ENCODE assay signal across 15 cellular contexts in the genomic region with DNA sequence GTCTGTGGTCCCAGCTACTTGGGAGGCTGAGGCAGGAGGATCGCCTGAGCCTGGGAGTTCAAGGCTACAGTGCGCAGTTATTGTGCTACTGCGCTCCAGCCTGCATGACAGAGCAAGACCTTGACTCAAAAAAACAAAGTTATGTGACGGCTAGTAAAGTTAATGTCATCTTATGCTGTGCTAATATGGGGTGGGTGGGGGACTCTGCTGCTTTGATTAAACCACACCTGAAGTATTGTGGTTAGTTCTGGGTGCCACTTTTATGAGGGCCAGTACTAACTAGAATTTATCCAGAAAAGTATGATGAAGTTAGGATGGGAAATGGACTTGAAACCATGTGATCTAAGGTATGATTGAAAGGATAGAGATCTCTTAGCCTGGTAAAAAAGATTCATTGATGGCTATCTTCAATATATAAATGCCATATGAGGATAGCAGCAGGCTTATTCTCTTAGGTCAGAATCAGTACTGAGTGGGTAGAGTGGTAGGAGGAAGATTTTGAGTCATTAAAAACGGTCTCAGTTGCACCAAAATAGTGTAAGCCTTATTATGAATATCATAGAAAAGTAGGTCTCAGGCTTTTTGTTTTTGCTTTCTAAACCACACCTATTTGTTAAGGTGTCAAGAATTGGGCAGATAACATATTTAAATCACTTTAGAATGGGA. TPM values are rescaled to one million over a fixed set of nuclear protein-coding genes. Genes with fewer than 3 reads are reported as not detected.
DNase-seq lines count a peak whose midpoint lies in the region; ATAC-seq lines count a peak whose summit lies in the region.
"Had no signal": no experiment of that assay in that cellular context is flagged by ENCODE, and none has a peak within 500 bp of the region (broad histone marks: within the 10 kb centered on the region; RNA-seq: fewer than 3 reads in every experiment).

No MANE protein-coding gene starts in this region.

- no peak for ATAC-seq in activated CD8-positive, alpha-beta T cell treated with anti-CD3 and anti-CD28 coated beads, Interleukin-2, amount 10 ng/mL, durations not matched to agents 7 days and 5 days
- no peak for ATAC-seq in naive thymus-derived CD4-positive, alpha-beta T cell
- no peak for ATAC-seq in HG03457 (IDR thresholded peaks at IDR 0.05; ENCODE audit: unreplicated experiment)
- ATAC-seq in HG03439 (IDR thresholded peaks at IDR 0.05; ENCODE audit: unreplicated experiment) = no peak

- peaks cover 0 to 42% (median 0%) of the 10 kb centered on the region in 3 donors for H3K36me3 Mint-ChIP-seq in CD8-positive, alpha-beta memory T cell
- H3K36me3 Mint-ChIP-seq in activated CD8-positive, alpha-beta T cell treated with anti-CD3 and anti-CD28 coated beads, Interleukin-2, amount 10 ng/mL, durations not matched to agents 7 days and 5 days (ENCODE audit: low read depth) = peaks cover 35% of the 10 kb centered on the region
- H3K36me3 Mint-ChIP-seq in naive thymus-derived CD4-positive, alpha-beta T cell = peaks cover 0 to 12% (median 0%) of the 10 kb centered on the region in 5 donors

- no peak overlapping the region for H3K4me3 ChIP-seq in BLaER1
- no peak overlapping the region for H3K4me3 ChIP-seq in CD8-positive, alpha-beta memory T cell (ENCODE audit: low read length)
- H3K4me3 ChIP-seq in naive thymus-derived CD4-positive, alpha-beta T cell (ENCODE audit: low read length) = no peak overlapping the region

- peak overlapping the region; percentile 64; the same call in 1 of the 2 replicates for H3K4me2 ChIP-seq in BLaER1

- no peak overlapping the region for H3K27ac ChIP-seq in BLaER1
- H3K27ac ChIP-seq in CD8-positive, alpha-beta memory T cell (ENCODE audit: low read depth, low read length) = no peak overlapping the region
- no peak overlapping the region for H3K27ac ChIP-seq in naive thymus-derived CD4-positive, alpha-beta T cell (ENCODE audit: low read depth, low read length)
- H3K27ac ChIP-seq: brain microvascular endothelial cell, WERI-Rb-1 had no signal

- no peak overlapping the region for H3K9ac ChIP-seq in BLaER1

- intact Hi-C loops in naive thymus-derived CD4-positive, alpha-beta T cell (cut with micrococcal nuclease) = loop anchor here in 1 of 2 donors (10.0 kb wide), 1 partner anchor 595 kb away; the partner anchor contains the start of gene LYRM9

- POLR2A ChIA-PET in CD8-positive, alpha-beta memory T cell (lab: Charles Lee) = no interaction called here
- POLR2A ChIA-PET in activated CD8-positive, alpha-beta T cell treated with anti-CD3 and anti-CD28 coated beads, Interleukin-2, amount 10 ng/mL, durations not matched to agents 7 days and 5 days (lab: Charles Lee) = no interaction called here
- POLR2A ChIA-PET in naive thymus-derived CD4-positive, alpha-beta T cell (lab: Charles Lee) = no interaction called here

- H3K27me3 Mint-ChIP-seq in CD8-positive, alpha-beta memory T cell = no peaks in the 10 kb centered on the region
- H3K27me3 Mint-ChIP-seq in activated CD8-positive, alpha-beta T cell treated with anti-CD3 and anti-CD28 coated beads, Interleukin-2, amount 10 ng/mL, durations not matched to agents 7 days and 5 days (ENCODE audit: low read depth) = no peaks in the 10 kb centered on the region
- H3K27me3 Mint-ChIP-seq in naive thymus-derived CD4-positive, alpha-beta T cell = no peaks in the 10 kb centered on the region

- H3K36me3 ChIP-seq in BLaER1 = peaks cover 42% of the 10 kb centered on the region
- H3K36me3 ChIP-seq in CD8-positive, alpha-beta memory T cell (ENCODE audit: insufficient read depth, low read length) = no peaks in the 10 kb centered on the region
- peaks cover 0 to 5% (median 1%) of the 10 kb centered on the region in 3 experiments for H3K36me3 ChIP-seq in naive thymus-derived CD4-positive, alpha-beta T cell (ENCODE audit: control insufficient read depth in 2 of 3, insufficient read depth in 3 of 3, low read length in 3 of 3)
- H3K36me3 ChIP-seq: brain microvascular endothelial cell had no signal

- peak overlapping the region in 7 of 8 donors; percentile 5 to 92 (median 57) for H3K27ac Mint-ChIP-seq in CD8-positive, alpha-beta memory T cell
- H3K27ac Mint-ChIP-seq in activated CD8-positive, alpha-beta T cell treated with anti-CD3 and anti-CD28 coated beads, Interleukin-2, amount 10 ng/mL, durations not matched to agents 7 days and 5 days = peak overlapping the region; percentile 28
- H3K27ac Mint-ChIP-seq in naive thymus-derived CD4-positive, alpha-beta T cell = peak overlapping the region in 5 of 9 donors; percentile 0 to 64 (median 26)

- no peak for DNase-seq in CD8-positive, alpha-beta memory T cell
- no peak for DNase-seq in activated CD8-positive, alpha-beta T cell treated with anti-CD3 and anti-CD28 coated beads, Interleukin-2, amount 10 ng/mL, durations not matched to agents 7 days and 5 days
- DNase-seq in naive thymus-derived CD4-positive, alpha-beta T cell = no peak
- DNase-seq in iPS-NIHi7 (ENCODE audit: extremely low spot score) (no peak), 8988T (no peak)
- DNase-seq: activated effector memory CD4-positive, alpha-beta T cell treated with Interleukin-2 at 50 U/mL for 16 hours; brain microvascular endothelial cell; C1 segment of cervical spinal cord; kidney; NCI-H2029 treated with DMSO at 0.1 percent for 48 hours; SIG-M5; WERI-Rb-1 had no signal

- H3K4me1 Mint-ChIP-seq in CD8-positive, alpha-beta memory T cell = peaks cover 61 to 86% (median 79%) of the 10 kb centered on the region in 3 donors
- H3K4me1 Mint-ChIP-seq in activated CD8-positive, alpha-beta T cell treated with anti-CD3 and anti-CD28 coated beads, Interleukin-2, amount 10 ng/mL, durations not matched to agents 7 days and 5 days (ENCODE audit: low read depth) = peaks cover 42% of the 10 kb centered on the region
- peaks cover 49 to 87% (median 78%) of the 10 kb centered on the region in 7 donors for H3K4me1 Mint-ChIP-seq in naive thymus-derived CD4-positive, alpha-beta T cell

- no peaks in the 10 kb centered on the region for H3K9me3 Mint-ChIP-seq in CD8-positive, alpha-beta memory T cell
- no peaks in the 10 kb centered on the region for H3K9me3 Mint-ChIP-seq in activated CD8-positive, alpha-beta T cell treated with anti-CD3 and anti-CD28 coated beads, Interleukin-2, amount 10 ng/mL, durations not matched to agents 7 days and 5 days (ENCODE audit: insufficient read depth)
- no peaks in the 10 kb centered on the region for H3K9me3 Mint-ChIP-seq in naive thymus-derived CD4-positive, alpha-beta T cell

- peaks cover 96% of the 10 kb centered on the region for H4K20me1 ChIP-seq in BLaER1

- no peaks in the 10 kb centered on the region for H3K9me3 ChIP-seq in BLaER1
- H3K9me3 ChIP-seq in CD8-positive, alpha-beta memory T cell (ENCODE audit: low read length) = no peaks in the 10 kb centered on the region
- H3K9me3 ChIP-seq in naive thymus-derived CD4-positive, alpha-beta T cell (ENCODE audit: control insufficient read depth in 2 of 3, low read length in 3 of 3) = no peaks in the 10 kb centered on the region

- CTCF ChIA-PET in CD8-positive, alpha-beta memory T cell (lab: Charles Lee) = interaction anchor here (1.3 to 1.7 kb wide), 2 partner anchors 10 kb away, joined by 5 read pairs; no protein-coding TSS in a partner anchor
- CTCF ChIA-PET in activated CD8-positive, alpha-beta T cell treated with anti-CD3 and anti-CD28 coated beads, Interleukin-2, amount 10 ng/mL, durations not matched to agents 7 days and 5 days (lab: Charles Lee) = interaction anchor here (0.9 kb wide), 1 partner anchor 63 kb away, joined by 3 read pairs; no protein-coding TSS in a partner anchor
- CTCF ChIA-PET in naive thymus-derived CD4-positive, alpha-beta T cell (lab: Charles Lee) = no interaction called here

- H3K4me3 Mint-ChIP-seq in CD8-positive, alpha-beta memory T cell = peak overlapping the region; percentile 13 to 81 (median 27)
- H3K4me3 Mint-ChIP-seq in activated CD8-positive, alpha-beta T cell treated with anti-CD3 and anti-CD28 coated beads, Interleukin-2, amount 10 ng/mL, durations not matched to agents 7 days and 5 days = no peak overlapping the region
- peak overlapping the region in 8 of 10 donors; percentile 8 to 58 (median 22) for H3K4me3 Mint-ChIP-seq in naive thymus-derived CD4-positive, alpha-beta T cell

- H3K4me1 ChIP-seq in BLaER1 = peaks cover 42% of the 10 kb centered on the region
- peaks cover 53% of the 10 kb centered on the region for H3K4me1 ChIP-seq in CD8-positive, alpha-beta memory T cell (ENCODE audit: insufficient read depth, low read length)
- H3K4me1 ChIP-seq in naive thymus-derived CD4-positive, alpha-beta T cell (ENCODE audit: control insufficient read depth in 2 of 2, insufficient read depth in 2 of 2, low read length in 2 of 2) = peaks cover 22 to 34% of the 10 kb centered on the region in 2 donors

- H3K27me3 ChIP-seq in BLaER1 = no peaks in the 10 kb centered on the region
- no peaks in the 10 kb centered on the region for H3K27me3 ChIP-seq in CD8-positive, alpha-beta memory T cell (ENCODE audit: insufficient read depth, low read length, poor library complexity, severe bottlenecking)
- H3K27me3 ChIP-seq in naive thymus-derived CD4-positive, alpha-beta T cell (ENCODE audit: control insufficient read depth in 2 of 2, insufficient read depth in 2 of 2, low read length in 2 of 2) = no peaks in the 10 kb centered on the region
- H3K27me3 ChIP-seq: brain microvascular endothelial cell had no signal

RNA-seq across cellular contexts. Expression of gene WSB1, which starts 5.6 kb away (rescaled TPM):
- 10 to 100 TPM; 71.0 to 72.5 TPM for total RNA-seq in CD8-positive, alpha-beta memory T cell
- 187 TPM for polyA plus RNA-seq in CD8-positive, alpha-beta memory T cell
- 100 to 1,000 TPM; 118 to 121 TPM for total RNA-seq in activated CD8-positive, alpha-beta T cell treated with anti-CD3 and anti-CD28 coated beads, Interleukin-2, amount 10 ng/mL, durations not matched to agents 7 days and 5 days
- 100 to 1,000 TPM; 110 to 185 (median 134) TPM for total RNA-seq in naive thymus-derived CD4-positive, alpha-beta T cell
- 100 to 1,000 TPM; 170 to 204 TPM for polyA plus RNA-seq in naive thymus-derived CD4-positive, alpha-beta T cell
